ENCODE assay signal across 18 cellular contexts in genomic region chr13:26695360-26695705, GRCh38.
"Had no signal": no experiment of that assay in that cellular context is flagged by ENCODE, and none has a peak within 500 bp of the region (broad histone marks: within the 10 kb centered on the region; RNA-seq: fewer than 3 reads in every experiment).

No MANE protein-coding gene starts in this region.

- ATAC-seq: activated naive CD4-positive, alpha-beta T cell treated with anti-CD3 and anti-CD28 coated beads, Interleukin-2, amount 50 U/mL, for 72 hours; left colon; naive thymus-derived CD4-positive, alpha-beta T cell; pancreas; stimulated activated naive B cell treated with anti-CD40 and anti-IgM and Interleukin-4, amounts not matched to agents 10 μg/mL and 1 μg/mL and 100 μg/mL, for 72 hours; T-helper 17 cell; upper lobe of right lung had no signal

- H3K4me3 Mint-ChIP-seq: activated T-helper 1 cell treated with anti-CD3 and anti-CD28 coated beads, Interleukin-12 subunit alpha, Interleukin-12 subunit beta, Interleukin-2, Interleukin-4 antibody, amounts not matched to agents 30 ng/mL and 10 ng/mL and 1 ng/mL, durations not matched to agents 14 hours and 24 hours and 36 hours; naive thymus-derived CD4-positive, alpha-beta T cell; stimulated activated naive B cell treated with anti-CD40 and anti-IgM and Interleukin-4, amounts not matched to agents 10 μg/mL and 1 μg/mL and 100 μg/mL, for 72 hours; T-helper 17 cell had no signal

- H3K4me1 ChIP-seq: breast epithelium, sigmoid colon, upper lobe of right lung had no signal

- DNase-seq: activated CD4-positive, alpha-beta T cell treated with anti-CD3 and anti-CD28 coated beads for 1 hour; activated gamma-delta T cell treated with Interleukin-2 at 50 U/mL for 16 hours; activated T-cell treated with anti-CD3 and anti-CD28 coated beads for 4 hours; adrenal gland; cerebellar nuclear complex; cortex of kidney; left colon; naive thymus-derived CD4-positive, alpha-beta T cell; pancreas; sigmoid colon; spleen; stimulated activated CD4-positive, alpha-beta T cell treated with anti-CD3 and anti-CD28 coated beads, Interleukin-4, amount 100 ng/mL, for 4 hours; stimulated activated naive B cell treated with anti-CD40 and anti-IgM and Interleukin-4, amounts not matched to agents 10 μg/mL and 1 μg/mL and 100 μg/mL, for 72 hours; T-helper 17 cell; upper lobe of right lung had no signal

- H3K27ac ChIP-seq: adrenal gland, breast epithelium, pancreas, sigmoid colon, spleen, upper lobe of right lung had no signal

- H3K9me3 ChIP-seq: adrenal gland, pancreas, upper lobe of right lung had no signal

- H3K27ac Mint-ChIP-seq: activated naive CD4-positive, alpha-beta T cell treated with anti-CD3 and anti-CD28 coated beads, Interleukin-2, amount 50 U/mL, for 72 hours; activated T-helper 1 cell treated with anti-CD3 and anti-CD28 coated beads, Interleukin-12 subunit alpha, Interleukin-12 subunit beta, Interleukin-2, Interleukin-4 antibody, amounts not matched to agents 30 ng/mL and 10 ng/mL and 1 ng/mL, durations not matched to agents 14 hours and 24 hours and 36 hours; stimulated activated naive B cell treated with anti-CD40 and anti-IgM and Interleukin-4, amounts not matched to agents 10 μg/mL and 1 μg/mL and 100 μg/mL, for 72 hours; T-helper 17 cell had no signal

- H3K4me3 ChIP-seq: adrenal gland, breast epithelium, pancreas, sigmoid colon, spleen, upper lobe of right lung had no signal

- H3K4me1 Mint-ChIP-seq: stimulated activated naive B cell treated with anti-CD40 and anti-IgM and Interleukin-4, amounts not matched to agents 10 μg/mL and 1 μg/mL and 100 μg/mL, for 72 hours had no signal

- H3K36me3 ChIP-seq: adrenal gland, breast epithelium, pancreas, sigmoid colon, upper lobe of right lung had no signal

- H3K27me3 ChIP-seq: adrenal gland, breast epithelium, pancreas, sigmoid colon, spleen, upper lobe of right lung had no signal
